In genomic region chr7:148395990-148396716, GRCh38 we compare ENCODE assay signal across 22 cellular contexts.
DNase-seq lines count a peak whose midpoint lies in the region; ATAC-seq, FAIRE-seq and TF ChIP-seq lines count a peak whose summit lies in the region.
"Had no signal": no experiment of that assay in that cellular context is flagged by ENCODE, and none has a peak within 500 bp of the region (broad histone marks: within the 10 kb centered on the region; RNA-seq: fewer than 3 reads in every experiment).

No MANE protein-coding gene starts in this region.

- peak overlapping the region; percentile 19 for H4K5ac ChIP-seq in H1 (ENCODE audit: insufficient read length, low read depth, low read length)

- H3K27ac Mint-ChIP-seq in nephron progenitor cell: peak overlapping the region; percentile 57

- CTCF ChIA-PET in H1 (lab: Charles Lee; ENCODE audit: partially characterized antibody): no interaction called here

- TF ChIP-seq CTCF in H1 (IDR thresholded peaks at IDR 0.05; ENCODE audit: control extremely low read depth in 1 of 3, insufficient read depth in 1 of 3, low read depth in 1 of 3, low read length in 3 of 3) (no peak), nephron progenitor cell (IDR thresholded peaks at IDR 0.05) (no peak), body of pancreas (IDR thresholded peaks at IDR 0.05) (no peak), Peyer's patch (IDR thresholded peaks at IDR 0.05) (no peak)

- H3K9me3 Mint-ChIP-seq in nephron progenitor cell: no peaks in the 10 kb centered on the region
- H3K9me3 Mint-ChIP-seq: effector memory CD8-positive, alpha-beta T cell had no signal

- H2BK12ac ChIP-seq in H1 (ENCODE audit: low read depth, low read length): peak overlapping the region; percentile 72; the same call in 1 of the 2 replicates

- H3K27me3 ChIP-seq in H1 (replicated peaks in 1 of 4; ENCODE audit: control insufficient read depth in 3 of 4, extremely low read depth in 1 of 4, insufficient read depth in 3 of 4, low read length in 3 of 4) (no peaks in the 10 kb centered on the region), body of pancreas (no peaks in the 10 kb centered on the region), Peyer's patch (no peaks in the 10 kb centered on the region)
- H3K27me3 ChIP-seq: MG63 had no signal

- no peak for TF ChIP-seq RAD21 in H1 (IDR thresholded peaks at IDR 0.05 in 1 of 2, conservative IDR thresholded peaks at IDR 0.05 in 1 of 2; ENCODE audit: low read depth in 2 of 2, low read length in 2 of 2)

- no peak overlapping the region for H2AK5ac ChIP-seq in H1 (ENCODE audit: low read depth, low read length)

- H3K9ac ChIP-seq in H1 (replicated peaks in 1 of 4; ENCODE audit: extremely low read depth in 1 of 4, low read depth in 3 of 4, low read length in 3 of 4): no peak overlapping the region; a peak in 1 of 7 replicates

- H3K36me3 ChIP-seq in H1 (ENCODE audit: control insufficient read depth in 2 of 4, insufficient read depth in 4 of 4, low read length in 3 of 4): no peaks in the 10 kb centered on the region; a peak in 1 of 8 replicates
- no peaks in the 10 kb centered on the region for H3K36me3 ChIP-seq in body of pancreas (replicated peaks in 1 of 2; ENCODE audit: insufficient read depth in 1 of 2, low read depth in 2 of 2)
- no peaks in the 10 kb centered on the region for H3K36me3 ChIP-seq in Peyer's patch
- H3K36me3 ChIP-seq: MG63, SJSA1, tibial nerve had no signal

- WGBS in H1 (ENCODE audit: extremely low coverage in 1 of 2, insufficient coverage in 1 of 2, insufficient read length in 1 of 2, insufficient replicate concordance in 2 of 2, low coverage in 1 of 2, low lambda C conversion rate in 2 of 2, missing lambda C conversion rate in 1 of 2), 2 experiments: 68% methylated on average over 12 of the region's 12 CpGs; no CpG with 5 or more reads in 1 of the 2 experiments
- 41 to 43% methylated on average over 12 of the region's 12 CpGs for WGBS in body of pancreas, 2 donors

- H3K4me2 ChIP-seq in H1 (ENCODE audit: insufficient read depth in 1 of 2, low read depth in 2 of 2, low read length in 2 of 2): peak overlapping the region; percentile 10 to 26; a peak in 3 of 4 replicates

- no peaks in the 10 kb centered on the region for H3K36me3 Mint-ChIP-seq in nephron progenitor cell (ENCODE audit: low read depth)

- no peak for TF ChIP-seq EP300 in H1 (IDR thresholded peaks at IDR 0.05; ENCODE audit: borderline replicate concordance in 1 of 2, low read depth in 2 of 2, low read length in 2 of 2)

- H3K9me3 ChIP-seq in H1 (ENCODE audit: insufficient read depth in 2 of 2, low read depth in 1 of 2, low read length in 1 of 2) (no peaks in the 10 kb centered on the region), body of pancreas (no peaks in the 10 kb centered on the region), Peyer's patch (no peaks in the 10 kb centered on the region)
- H3K9me3 ChIP-seq: MG63, SJSA1, tibial nerve had no signal

- peaks cover 28% of the 10 kb centered on the region for H3K27me3 Mint-ChIP-seq in nephron progenitor cell (ENCODE audit: low read depth, poor library complexity)

- no peak overlapping the region for H2AFZ ChIP-seq in H1 (ENCODE audit: low read length)

- peaks cover 0 to 7% of the 10 kb centered on the region in 2 experiments; a peak in 2 of 4 replicates for H3K79me2 ChIP-seq in H1 (ENCODE audit: control insufficient read depth in 1 of 2, insufficient read depth in 2 of 2, low read length in 2 of 2)

- peak overlapping the region; percentile 60 for H3K27ac ChIP-seq in H1 (ENCODE audit: low read depth, low read length)
- no peak overlapping the region for H3K27ac ChIP-seq in body of pancreas
- no peak overlapping the region for H3K27ac ChIP-seq in Peyer's patch
- H3K27ac ChIP-seq: SJSA1, tibial nerve had no signal

- no peak overlapping the region for H3K4me3 Mint-ChIP-seq in nephron progenitor cell
- H3K4me3 Mint-ChIP-seq: effector memory CD8-positive, alpha-beta T cell had no signal

- H3K4ac ChIP-seq in H1 (replicated peaks; ENCODE audit: insufficient read length, low read depth, low read length): no peak overlapping the region

- H3K23ac ChIP-seq in H1 (ENCODE audit: insufficient read length): no peak overlapping the region

- no peak overlapping the region for H3K56ac ChIP-seq in H1 (replicated peaks; ENCODE audit: insufficient read length, low read depth, low read length)

- peak overlapping the region; percentile 79; the same call in 1 of the 2 replicates for H3K18ac ChIP-seq in H1 (ENCODE audit: extremely low read depth, low read length)

- no peaks in the 10 kb centered on the region for H3K79me1 ChIP-seq in H1 (ENCODE audit: low read depth, low read length)

- POLR2A ChIA-PET in H1 (lab: Charles Lee; ENCODE audit: partially characterized antibody): interaction anchor here (0.6 kb wide), 1 partner anchor 34 kb away, joined by 3 read pairs; no protein-coding TSS in a partner anchor

- peak overlapping the region; percentile 24; the same call in 1 of the 2 replicates for H2BK20ac ChIP-seq in H1 (ENCODE audit: low read length)

- H3K4me1 ChIP-seq in H1 (replicated peaks in 1 of 4; ENCODE audit: control insufficient read depth in 3 of 4, insufficient read depth in 4 of 4, low read length in 3 of 4) (peaks cover 11 to 33% (median 27%) of the 10 kb centered on the region in 4 experiments), body of pancreas (no peaks in the 10 kb centered on the region), Peyer's patch (no peaks in the 10 kb centered on the region)
- H3K4me1 ChIP-seq: SJSA1, tibial nerve had no signal

- peak overlapping the region; percentile 60; the same call in 1 of the 2 replicates for H2BK5ac ChIP-seq in H1 (ENCODE audit: low read depth, low read length)

- DNase-seq in Daoy (ENCODE audit: low read depth) (peak; percentile 69), NCI-H748 (lab: John Stamatoyannopoulos, UW; ENCODE audit: unreplicated experiment) (peak; percentile 79), H1 (ENCODE audit: low read depth in 1 of 2, low spot score in 2 of 2) (no peak), nephron progenitor cell (peak; percentile 5), NCI-H82 (lab: John Stamatoyannopoulos, UW) (no peak), body of pancreas (no peak), Peyer's patch (no peak)
- DNase-seq: ACHN; activated effector memory CD4-positive, alpha-beta T cell treated with Interleukin-2 at 50 U/mL for 16 hours; cerebellar nuclear complex; effector memory CD8-positive, alpha-beta T cell; MG63; NCI-H1930; NCI-H526 treated with DMSO at 0.1 percent for 48 hours; OCI-M1; right cardiac atrium; stimulated activated naive CD4-positive, alpha-beta T cell; T-helper 9 cell had no signal

- FAIRE-seq in H1 (lab: Jason Lieb, UNC): peak; percentile 57
- FAIRE-seq: HepG2 had no signal

- H3K14ac ChIP-seq in H1 (ENCODE audit: insufficient read length): no peak overlapping the region

- H4K8ac ChIP-seq in H1 (ENCODE audit: extremely low read depth, insufficient read depth, low read length): no peak overlapping the region

- no peak overlapping the region for H2BK15ac ChIP-seq in H1 (ENCODE audit: low read length)

- H3K4me3 ChIP-seq in H1 (ENCODE audit: extremely low read depth in 1 of 4, insufficient read depth in 2 of 4, low read depth in 3 of 4, low read length in 4 of 4) (no peak overlapping the region), body of pancreas (no peak overlapping the region), Peyer's patch (no peak overlapping the region)
- H3K4me3 ChIP-seq: MG63, SJSA1, tibial nerve had no signal

- TF ChIP-seq POLR2A in H1 (IDR thresholded peaks at IDR 0.05; ENCODE audit: control extremely low read depth in 1 of 2, low read depth in 2 of 2, low read length in 2 of 2): no peak
- TF ChIP-seq POLR2A in body of pancreas (IDR thresholded peaks at IDR 0.05): no peak
- TF ChIP-seq POLR2A in Peyer's patch (IDR thresholded peaks at IDR 0.05): no peak

- H2BK120ac ChIP-seq in H1 (replicated peaks; ENCODE audit: low read depth, low read length): peak overlapping the region; percentile 41

- ATAC-seq in body of pancreas (no peak), HG02840 (IDR thresholded peaks at IDR 0.05; ENCODE audit: low FRiP score, unreplicated experiment) (no peak)
- ATAC-seq: effector memory CD8-positive, alpha-beta T cell; HepG2; right cardiac atrium had no signal

- H4K91ac ChIP-seq in H1 (replicated peaks; ENCODE audit: insufficient read length, low read length): peak overlapping the region; percentile 81

- H3K23me2 ChIP-seq in H1 (ENCODE audit: low read depth, low read length): no peaks in the 10 kb centered on the region

- peaks cover 17% of the 10 kb centered on the region for H3K4me1 Mint-ChIP-seq in nephron progenitor cell

- no peaks in the 10 kb centered on the region for H4K20me1 ChIP-seq in H1 (replicated peaks in 1 of 2; ENCODE audit: control insufficient read depth in 1 of 2, insufficient read depth in 2 of 2, low read length in 2 of 2)

- intact Hi-C loops in body of pancreas (cut with DNase I): no loop called here

TF ChIP-seq in H1, 55 proteins besides CTCF, POLR2A, EP300 and RAD21:
- TF ChIP-seq E2F6 (IDR thresholded peaks at IDR 0.05) (peak; percentile 66; the same call in 1 of the 2 replicates), SP4 (IDR thresholded peaks at IDR 0.05; ENCODE audit: low read length) (no peak), USF2 (IDR thresholded peaks at IDR 0.05; ENCODE audit: low read length) (0 out of 2 replicates have a peak, but pooled peaks have one; percentile 2), SIRT6 (IDR thresholded peaks at IDR 0.05; ENCODE audit: low read length) (no peak), MAX (IDR thresholded peaks at IDR 0.05) (peak; percentile 47)

Comparison
In these comparisons a context has a peak if more than half of its experiments do, and no peak if none do; other contexts are left out.
1. DNase-seq: peak in Daoy (single experiment), NCI-H748 (single experiment) and nephron progenitor cell (single experiment); none in H1 (0 of 2), NCI-H82 (single experiment), body of pancreas (0 of 4) and Peyer's patch (0 of 3).